Comparison of ENCODE assay signal across 2 cellular contexts in the genomic region with DNA sequence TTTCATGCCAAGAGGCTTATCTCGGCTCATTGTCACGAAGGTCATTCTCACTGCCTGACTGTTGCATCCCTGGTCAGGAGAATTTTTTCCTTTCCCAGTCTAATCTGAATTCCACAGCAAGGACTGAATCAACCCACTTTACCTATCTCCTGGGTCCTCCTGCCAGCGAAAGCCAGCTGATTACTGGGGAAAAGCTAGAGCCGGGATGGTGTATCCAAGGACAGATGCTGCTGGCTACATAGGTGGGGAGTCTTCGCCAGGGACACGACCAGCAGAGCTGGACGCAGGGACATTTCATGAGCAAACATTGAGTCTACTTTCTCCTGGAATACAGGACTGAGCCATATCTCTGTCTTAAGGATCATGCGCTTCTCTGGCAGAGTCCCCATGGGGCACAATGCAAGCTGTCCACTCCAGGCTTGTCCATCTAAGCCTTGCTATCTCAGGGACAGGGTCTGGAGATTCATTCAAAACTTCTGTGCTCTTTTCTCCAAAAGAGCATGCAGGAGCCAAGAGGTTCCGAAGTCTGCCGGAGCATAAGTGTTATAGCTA.
TF ChIP-seq lines count a peak whose summit lies in the region.

No MANE protein-coding gene starts in this region.

TF ChIP-seq in GM23338, 12 proteins besides CTCF, POLR2A, EP300 and RAD21 (continued from another document):
- TF ChIP-seq EZH2phosphoT487 (IDR thresholded peaks at IDR 0.05; ENCODE audit: unreplicated experiment) (peak; percentile 21), EZH2 (IDR thresholded peaks at IDR 0.05; ENCODE audit: low read depth, unreplicated experiment) (peak; percentile 31), ETS1 (IDR thresholded peaks at IDR 0.05) (no peak), POLR2AphosphoS5 (IDR thresholded peaks at IDR 0.05; ENCODE audit: low read depth) (no peak)
- TF ChIP-seq, protein P1, sequence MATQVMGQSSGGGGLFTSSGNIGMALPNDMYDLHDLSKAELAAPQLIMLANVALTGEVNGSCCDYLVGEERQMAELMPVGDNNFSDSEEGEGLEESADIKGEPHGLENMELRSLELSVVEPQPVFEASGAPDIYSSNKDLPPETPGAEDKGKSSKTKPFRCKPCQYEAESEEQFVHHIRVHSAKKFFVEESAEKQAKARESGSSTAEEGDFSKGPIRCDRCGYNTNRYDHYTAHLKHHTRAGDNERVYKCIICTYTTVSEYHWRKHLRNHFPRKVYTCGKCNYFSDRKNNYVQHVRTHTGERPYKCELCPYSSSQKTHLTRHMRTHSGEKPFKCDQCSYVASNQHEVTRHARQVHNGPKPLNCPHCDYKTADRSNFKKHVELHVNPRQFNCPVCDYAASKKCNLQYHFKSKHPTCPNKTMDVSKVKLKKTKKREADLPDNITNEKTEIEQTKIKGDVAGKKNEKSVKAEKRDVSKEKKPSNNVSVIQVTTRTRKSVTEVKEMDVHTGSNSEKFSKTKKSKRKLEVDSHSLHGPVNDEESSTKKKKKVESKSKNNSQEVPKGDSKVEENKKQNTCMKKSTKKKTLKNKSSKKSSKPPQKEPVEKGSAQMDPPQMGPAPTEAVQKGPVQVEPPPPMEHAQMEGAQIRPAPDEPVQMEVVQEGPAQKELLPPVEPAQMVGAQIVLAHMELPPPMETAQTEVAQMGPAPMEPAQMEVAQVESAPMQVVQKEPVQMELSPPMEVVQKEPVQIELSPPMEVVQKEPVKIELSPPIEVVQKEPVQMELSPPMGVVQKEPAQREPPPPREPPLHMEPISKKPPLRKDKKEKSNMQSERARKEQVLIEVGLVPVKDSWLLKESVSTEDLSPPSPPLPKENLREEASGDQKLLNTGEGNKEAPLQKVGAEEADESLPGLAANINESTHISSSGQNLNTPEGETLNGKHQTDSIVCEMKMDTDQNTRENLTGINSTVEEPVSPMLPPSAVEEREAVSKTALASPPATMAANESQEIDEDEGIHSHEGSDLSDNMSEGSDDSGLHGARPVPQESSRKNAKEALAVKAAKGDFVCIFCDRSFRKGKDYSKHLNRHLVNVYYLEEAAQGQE (IDR thresholded peaks at IDR 0.05; ENCODE audit: unreplicated experiment), result no peak

TF ChIP-seq in WTC11, 78 proteins besides CTCF, POLR2A, EP300 and RAD21 (continued from another document):
- TF ChIP-seq ZNF263 (CRISPR knock-in tag; IDR thresholded peaks at IDR 0.05; ENCODE audit: low read depth), result no peak
- TF ChIP-seq ZNF317 (CRISPR knock-in tag; IDR thresholded peaks at IDR 0.05; ENCODE audit: borderline replicate concordance, low read depth), result no peak
- TF ChIP-seq, protein P2, sequence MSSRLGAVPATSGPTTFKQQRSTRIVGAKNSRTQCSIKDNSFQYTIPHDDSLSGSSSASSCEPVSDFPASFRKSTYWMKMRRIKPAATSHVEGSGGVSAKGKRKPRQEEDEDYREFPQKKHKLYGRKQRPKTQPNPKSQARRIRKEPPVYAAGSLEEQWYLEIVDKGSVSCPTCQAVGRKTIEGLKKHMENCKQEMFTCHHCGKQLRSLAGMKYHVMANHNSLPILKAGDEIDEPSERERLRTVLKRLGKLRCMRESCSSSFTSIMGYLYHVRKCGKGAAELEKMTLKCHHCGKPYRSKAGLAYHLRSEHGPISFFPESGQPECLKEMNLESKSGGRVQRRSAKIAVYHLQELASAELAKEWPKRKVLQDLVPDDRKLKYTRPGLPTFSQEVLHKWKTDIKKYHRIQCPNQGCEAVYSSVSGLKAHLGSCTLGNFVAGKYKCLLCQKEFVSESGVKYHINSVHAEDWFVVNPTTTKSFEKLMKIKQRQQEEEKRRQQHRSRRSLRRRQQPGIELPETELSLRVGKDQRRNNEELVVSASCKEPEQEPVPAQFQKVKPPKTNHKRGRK (CRISPR knock-in tag; IDR thresholded peaks at IDR 0.05; ENCODE audit: borderline replicate concordance), result no peak
